In genomic region chr20:24797864-24798655, GRCh38 we compare ENCODE assay signal across 18 cellular contexts.
DNase-seq lines count a peak whose midpoint lies in the region; ATAC-seq, FAIRE-seq and TF ChIP-seq lines count a peak whose summit lies in the region.
"Had no signal": no experiment of that assay in that cellular context is flagged by ENCODE, and none has a peak within 500 bp of the region (broad histone marks: within the 10 kb centered on the region; RNA-seq: fewer than 3 reads in every experiment).

No MANE protein-coding gene starts in this region.

- CTCF ChIA-PET in IMR-90 (lab: Yijun Ruan, JAX) (no interaction called here), HepG2 (lab: Yijun Ruan, JAX; ENCODE audit: low intra/inter-chr PET ratio, low total read pairs) (no interaction called here)

- H3K36me3 ChIP-seq in IMR-90 (ENCODE audit: control insufficient read depth, insufficient read depth, low read length) (no peaks in the 10 kb centered on the region), HepG2 (replicated peaks in 1 of 2; ENCODE audit: control insufficient read depth in 1 of 2, insufficient read depth in 2 of 2, low read length in 2 of 2) (no peaks in the 10 kb centered on the region), smooth muscle cell (ENCODE audit: low read depth) (no peaks in the 10 kb centered on the region)

- POLR2A ChIA-PET in IMR-90 (lab: Charles Lee; ENCODE audit: unreplicated experiment) (no interaction called here), HepG2 (lab: Yijun Ruan, JAX) (no interaction called here)

- no peak for FAIRE-seq in HepG2 (lab: Jason Lieb, UNC)
- FAIRE-seq in frontal cortex (lab: Jason Lieb, UNC), result no peak
- FAIRE-seq: GM12891, GM18507, H54 had no signal

- TF ChIP-seq EP300 in HepG2 (IDR thresholded peaks at IDR 0.05; ENCODE audit: low read depth in 2 of 2, low read length in 2 of 2), result no peak
- no peak for TF ChIP-seq EP300 in HepG2 (CRISPR knock-in tag; IDR thresholded peaks at IDR 0.05; ENCODE audit: borderline replicate concordance)

- TF ChIP-seq CTCF in IMR-90 (conservative IDR thresholded peaks at IDR 0.05; ENCODE audit: low read depth, low read length) (no peak), HepG2 (CRISPR knock-in tag; IDR thresholded peaks at IDR 0.05) (no peak), smooth muscle cell (IDR thresholded peaks at IDR 0.05; ENCODE audit: borderline replicate concordance, insufficient read depth, poor library complexity, severe bottlenecking) (no peak)

- peak overlapping the region; percentile 37 for H2AFZ ChIP-seq in IMR-90 (replicated peaks; ENCODE audit: low read length, poor library complexity)
- H2AFZ ChIP-seq in HepG2 (ENCODE audit: low read length), result no peak overlapping the region
- no peak overlapping the region for H2AFZ ChIP-seq in smooth muscle cell (ENCODE audit: low read depth)

- no peaks in the 10 kb centered on the region for H3F3A ChIP-seq in smooth muscle cell (ENCODE audit: low read depth)

- no peak overlapping the region for H2BK120ac ChIP-seq in IMR-90 (ENCODE audit: low read depth, low read length)

- H3K14ac ChIP-seq in IMR-90 (replicated peaks; ENCODE audit: low read depth, low read length), result no peak overlapping the region

- no peak for TF ChIP-seq RAD21 in IMR-90 (IDR thresholded peaks at IDR 0.05; ENCODE audit: low read length)
- TF ChIP-seq RAD21 in HepG2 (CRISPR knock-in tag; IDR thresholded peaks at IDR 0.05), result no peak

- H3K4ac ChIP-seq in IMR-90 (ENCODE audit: low read depth, low read length), result no peak overlapping the region

- BruUV-seq in IMR-90 (replicated peaks; lab: Mats Ljungman, UMichigan) (no TSS peak), HepG2 (replicated peaks; lab: Mats Ljungman, UMichigan) (no TSS peak)

- intact Hi-C loops in IMR-90 (cut with micrococcal nuclease) (no loop called here), HepG2 (cut with micrococcal nuclease; ENCODE audit: unreplicated experiment) (no loop called here)

- no peak overlapping the region for H3K4me2 ChIP-seq in IMR-90 (ENCODE audit: low read depth, low read length)
- no peak overlapping the region for H3K4me2 ChIP-seq in HepG2 (ENCODE audit: low read depth, low read length)
- H3K4me2 ChIP-seq in smooth muscle cell, result peak overlapping the region; percentile 52

- no peaks in the 10 kb centered on the region for H3K79me1 ChIP-seq in IMR-90 (ENCODE audit: low read depth in 1 of 2, low read length in 2 of 2)

- no peak for TF ChIP-seq POLR2A in IMR-90 (IDR thresholded peaks at IDR 0.05; ENCODE audit: low read depth, low read length)
- TF ChIP-seq POLR2A in HepG2 (IDR thresholded peaks at IDR 0.05; ENCODE audit: insufficient read depth in 1 of 2, low read depth in 2 of 2, low read length in 2 of 2), result no peak

- H3K79me2 ChIP-seq in HepG2 (ENCODE audit: insufficient read depth, low read length) (no peaks in the 10 kb centered on the region), smooth muscle cell (ENCODE audit: low read depth) (no peaks in the 10 kb centered on the region)

- H3K9me3 ChIP-seq in IMR-90 (ENCODE audit: control insufficient read depth, insufficient read depth, low read length), result no peaks in the 10 kb centered on the region
- H3K9me3 ChIP-seq in HepG2 (ENCODE audit: low read length), result no peaks in the 10 kb centered on the region
- no peaks in the 10 kb centered on the region for H3K9me3 ChIP-seq in smooth muscle cell (replicated peaks; ENCODE audit: low read depth)

- H3K4me1 ChIP-seq in IMR-90 (ENCODE audit: control insufficient read depth, insufficient read depth, low read length) (no peaks in the 10 kb centered on the region), HepG2 (ENCODE audit: insufficient read depth, low read length) (no peaks in the 10 kb centered on the region), smooth muscle cell (ENCODE audit: low read depth) (no peaks in the 10 kb centered on the region)

- H4K5ac ChIP-seq in IMR-90 (ENCODE audit: low read depth, low read length), result no peak overlapping the region

- H3K4me3 ChIP-seq in IMR-90 (ENCODE audit: insufficient read depth, low read depth, low read length) (no peak overlapping the region), HepG2 (replicated peaks in 1 of 3; ENCODE audit: insufficient read depth in 1 of 3, low read depth in 2 of 3, low read length in 3 of 3) (no peak overlapping the region), smooth muscle cell (no peak overlapping the region)

- H3K23ac ChIP-seq in IMR-90 (ENCODE audit: low read depth, low read length), result no peak overlapping the region

- WGBS in IMR-90 (ENCODE audit: extremely low coverage in 2 of 2, insufficient read length in 1 of 2), 2 experiments, result 90% methylated on average over 13 of the region's 19 CpGs; no CpG with 5 or more reads in 1 of the 2 experiments
- 12% methylated on average over 17 of the region's 19 CpGs for WGBS in HepG2 (ENCODE audit: low lambda C conversion rate)
- WGBS in smooth muscle cell (ENCODE audit: low lambda C conversion rate), result 88% methylated on average over 19 of the region's 19 CpGs

- no peak overlapping the region for H3K18ac ChIP-seq in IMR-90 (ENCODE audit: low read depth, low read length)

- H3K27me3 ChIP-seq in IMR-90 (ENCODE audit: control insufficient read depth, insufficient read depth, low read length) (peaks cover 8% of the 10 kb centered on the region), HepG2 (ENCODE audit: control insufficient read depth in 1 of 2, insufficient read depth in 2 of 2, low read length in 2 of 2) (peaks cover 16 to 49% of the 10 kb centered on the region in 2 experiments), smooth muscle cell (ENCODE audit: low read depth) (no peaks in the 10 kb centered on the region)

- in situ Hi-C loops in IMR-90 (cut with MboI; ENCODE audit: low sequenced_read_pairs) (loop anchor here (10.0 kb wide), 1 partner anchor 643 kb away; no protein-coding TSS in a partner anchor), HepG2 (cut with HindIII; ENCODE audit: extremely low pct_ligation_motif_present, low pct_unique_long_range_greater_than_20kb) (no loop called here)

- no peak overlapping the region for H3K56ac ChIP-seq in IMR-90 (ENCODE audit: extremely low read depth, insufficient read depth, low read length)

- DNase-seq in IMR-90, result no peak
- DNase-seq in HepG2 (ENCODE audit: low spot score), result no peak
- no peak for DNase-seq in smooth muscle cell (lab: John Stamatoyannopoulos, UW; ENCODE audit: unreplicated experiment)
- no peak for DNase-seq in NCI-H2107 treated with DMSO at 0.1 percent for 48 hours (lab: John Stamatoyannopoulos, UW; ENCODE audit: unreplicated experiment)
- no peak for DNase-seq in frontal cortex (ENCODE audit: low spot score in 2 of 2)
- DNase-seq: C1 segment of cervical spinal cord; Calu3; CD4-positive, alpha-beta memory T cell; COR-L47; DMS53; DMS79 treated with DMSO at 0.1 percent for 48 hours; GF-D8; GOT3; HCEC 1CT had no signal

- no peak overlapping the region for H2BK5ac ChIP-seq in IMR-90 (ENCODE audit: low read depth, low read length, poor library complexity, severe bottlenecking)

- H2AK9ac ChIP-seq in IMR-90 (replicated peaks; ENCODE audit: low read depth, low read length, poor library complexity), result no peak overlapping the region

- H4K91ac ChIP-seq in IMR-90 (ENCODE audit: insufficient read depth, low read depth, low read length), result no peak overlapping the region

- H2BK20ac ChIP-seq in IMR-90 (ENCODE audit: low read depth, low read length), result no peak overlapping the region

- no peak overlapping the region for H3K27ac ChIP-seq in IMR-90 (ENCODE audit: insufficient read depth, low read length)
- H3K27ac ChIP-seq in HepG2 (ENCODE audit: extremely low read length, insufficient read depth, low read length), result no peak overlapping the region
- H3K27ac ChIP-seq in smooth muscle cell (ENCODE audit: low read depth), result peak overlapping the region; percentile 77

- no peaks in the 10 kb centered on the region for H4K20me1 ChIP-seq in IMR-90 (ENCODE audit: insufficient read depth, low read length)
- no peaks in the 10 kb centered on the region for H4K20me1 ChIP-seq in HepG2 (ENCODE audit: insufficient read depth, low read length)
- no peaks in the 10 kb centered on the region for H4K20me1 ChIP-seq in smooth muscle cell (ENCODE audit: low read depth)

- H2AK5ac ChIP-seq in IMR-90 (ENCODE audit: low read depth, low read length), result no peak overlapping the region

- dilution Hi-C loops in IMR-90 (cut with HindIII; ENCODE audit: low sequenced_read_pairs, unreplicated experiment), result no loop called here

- no peaks in the 10 kb centered on the region for H3K9me1 ChIP-seq in IMR-90 (ENCODE audit: insufficient read depth, low read length)

- no peak overlapping the region for H3K9ac ChIP-seq in IMR-90 (ENCODE audit: low read depth, low read length)
- H3K9ac ChIP-seq in HepG2 (ENCODE audit: insufficient read depth, low read depth, low read length), result no peak overlapping the region
- H3K9ac ChIP-seq in smooth muscle cell (ENCODE audit: low read depth), result no peak overlapping the region

- ATAC-seq in IMR-90 (ENCODE audit: low read depth) (no peak), HepG2 (no peak), GM21515 (IDR thresholded peaks at IDR 0.05; ENCODE audit: unreplicated experiment) (no peak)

- no peak overlapping the region for H2BK15ac ChIP-seq in IMR-90 (ENCODE audit: low read depth, low read length)

- no peak overlapping the region for H4K8ac ChIP-seq in IMR-90 (ENCODE audit: low read depth in 2 of 2, low read length in 2 of 2)

TF ChIP-seq in IMR-90, 13 proteins besides CTCF, POLR2A, EP300 and RAD21 (continues in another document):
- TF ChIP-seq MXI1 (IDR thresholded peaks at IDR 0.05; ENCODE audit: borderline replicate concordance, low read depth, low read length) (no peak), RFX5 (IDR thresholded peaks at IDR 0.05; ENCODE audit: low read depth, low read length) (no peak), CEBPB (IDR thresholded peaks at IDR 0.05; ENCODE audit: low read depth, low read length) (no peak), NFE2L2 (IDR thresholded peaks at IDR 0.05; ENCODE audit: low read depth, low read length) (no peak), MAZ (IDR thresholded peaks at IDR 0.05; ENCODE audit: borderline replicate concordance, low read depth, low read length) (no peak), CHD1 (IDR thresholded peaks at IDR 0.05; ENCODE audit: low read depth, low read length) (no peak), MAFK (IDR thresholded peaks at IDR 0.05; ENCODE audit: low read depth, low read length) (no peak)

TF ChIP-seq in HepG2, 621 proteins besides CTCF, POLR2A, EP300 and RAD21:
- peak; percentile 76 for TF ChIP-seq CEBPB (IDR thresholded peaks at IDR 0.05; ENCODE audit: borderline replicate concordance, low read depth, low read length)
- no peak for TF ChIP-seq NFE2L2 (IDR thresholded peaks at IDR 0.05; ENCODE audit: low read length)
